Comparison of ENCODE assay signal across 8 cellular contexts in the genomic region with DNA sequence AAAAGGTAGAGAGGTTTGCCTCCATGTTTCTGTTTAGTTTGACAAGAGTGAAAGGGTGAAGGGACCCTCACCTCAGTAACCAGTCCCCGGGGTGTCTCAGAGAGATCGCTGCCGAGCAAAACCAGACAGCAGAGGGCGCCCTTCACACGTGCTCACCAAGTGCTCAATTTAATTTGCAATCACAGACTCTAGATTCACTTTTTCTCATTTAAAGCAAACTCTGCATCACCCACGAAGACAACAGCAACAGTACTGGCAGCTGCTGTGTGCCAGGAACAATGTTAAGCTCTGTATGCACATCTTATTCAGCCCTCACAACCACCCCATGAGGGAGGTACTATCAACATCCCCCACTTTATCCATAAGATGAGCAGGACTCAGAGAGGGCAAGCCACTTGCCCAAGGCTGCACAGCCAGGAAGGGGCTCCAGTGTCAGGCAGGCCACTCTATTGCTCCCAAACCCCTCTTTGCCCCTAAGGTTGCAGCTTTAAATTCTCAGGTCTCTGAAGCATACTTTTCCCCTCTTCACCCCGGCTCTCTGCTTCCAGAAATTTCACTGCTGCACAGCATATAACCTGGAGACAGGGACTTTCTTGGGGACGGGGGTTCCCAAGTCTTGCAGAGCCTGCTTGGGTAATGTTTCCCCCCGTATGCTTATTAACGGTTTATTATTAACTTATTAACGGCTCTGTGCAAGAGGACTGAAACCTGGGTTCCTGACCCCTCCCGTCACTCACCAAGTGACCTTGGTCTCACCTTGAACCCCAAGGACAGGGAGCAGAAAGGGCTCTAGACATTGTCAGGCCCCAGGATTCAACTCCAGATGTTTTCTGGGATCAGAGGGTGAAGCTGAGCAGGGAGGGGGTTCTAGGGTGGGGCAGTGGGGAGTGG.
DNase-seq lines count a peak whose midpoint lies in the region; ATAC-seq and TF ChIP-seq lines count a peak whose summit lies in the region.

No MANE protein-coding gene starts in this region.

- H3K9ac ChIP-seq in trophoblast cell (ENCODE audit: low read length) = no peak overlapping the region

- no peak overlapping the region for H2AFZ ChIP-seq in trophoblast cell (ENCODE audit: insufficient read depth, low read length, poor library complexity)

- H2BK120ac ChIP-seq in trophoblast cell (ENCODE audit: insufficient read depth, low read length, poor library complexity) = no peak overlapping the region

- H4K8ac ChIP-seq in trophoblast cell (ENCODE audit: low read depth, low read length) = no peak overlapping the region

- H3K4me3 ChIP-seq in DOHH2 (ENCODE audit: low read length) (no peak overlapping the region), trophoblast cell (ENCODE audit: low read depth, low read length) (no peak overlapping the region)

- no peaks in the 10 kb centered on the region for H3K9me2 ChIP-seq in DOHH2 (replicated peaks; ENCODE audit: control insufficient read depth, low read length)

- peak overlapping the region; percentile 4 for H3K27ac Mint-ChIP-seq in type B pancreatic cell

- H3K27me3 Mint-ChIP-seq in type B pancreatic cell = peaks cover 20% of the 10 kb centered on the region

- H3K36me3 ChIP-seq in DOHH2 (ENCODE audit: control insufficient read depth, low read length) (no peaks in the 10 kb centered on the region), trophoblast cell (ENCODE audit: control insufficient read depth in 1 of 2, insufficient read depth in 2 of 2, low read length in 2 of 2) (no peaks in the 10 kb centered on the region)

- H3K27ac ChIP-seq in DOHH2 (ENCODE audit: low read depth, low read length) (no peak overlapping the region), trophoblast cell (ENCODE audit: low read depth, low read length) (no peak overlapping the region)

- H3K79me1 ChIP-seq in trophoblast cell (ENCODE audit: low read length) = no peaks in the 10 kb centered on the region

- no peaks in the 10 kb centered on the region for H3K9me3 Mint-ChIP-seq in type B pancreatic cell

- H2BK12ac ChIP-seq in trophoblast cell (ENCODE audit: low read length) = no peak overlapping the region

- no peak overlapping the region for H4K12ac ChIP-seq in trophoblast cell (ENCODE audit: low read depth, low read length)

- H2BK5ac ChIP-seq in trophoblast cell (ENCODE audit: low read depth, low read length, poor library complexity) = no peak overlapping the region

- no peak overlapping the region for H3K4ac ChIP-seq in trophoblast cell (ENCODE audit: low read depth, low read length)

- no peak overlapping the region for H3K23ac ChIP-seq in trophoblast cell (ENCODE audit: low read length)

- peaks cover 5% of the 10 kb centered on the region for H3K4me1 Mint-ChIP-seq in type B pancreatic cell (ENCODE audit: unreplicated experiment)

- H3K4me1 ChIP-seq in DOHH2 (ENCODE audit: control insufficient read depth, low read length) (no peaks in the 10 kb centered on the region), trophoblast cell (ENCODE audit: control insufficient read depth in 1 of 2, insufficient read depth in 2 of 2, low read length in 2 of 2) (no peaks in the 10 kb centered on the region)

- H3K4me2 ChIP-seq in DOHH2 (ENCODE audit: low read length) (no peak overlapping the region), trophoblast cell (ENCODE audit: low read length) (no peak overlapping the region)

- H3K36me3 Mint-ChIP-seq in type B pancreatic cell = no peaks in the 10 kb centered on the region

- no peak overlapping the region for H2AK5ac ChIP-seq in trophoblast cell (ENCODE audit: low read length)

- no peaks in the 10 kb centered on the region; the same call in 1 of the 2 replicates for H3K27me3 ChIP-seq in DOHH2 (ENCODE audit: control insufficient read depth, low read length)
- no peaks in the 10 kb centered on the region for H3K27me3 ChIP-seq in trophoblast cell (ENCODE audit: insufficient read depth, low read length)

- no peaks in the 10 kb centered on the region for H3K79me2 ChIP-seq in DOHH2 (ENCODE audit: control insufficient read depth, low read length)
- H3K79me2 ChIP-seq in trophoblast cell (ENCODE audit: control insufficient read depth, insufficient read depth, low read length, poor library complexity) = no peaks in the 10 kb centered on the region

- WGBS in trophoblast cell (ENCODE audit: extremely low coverage, insufficient coverage, insufficient read length) = no CpG with 5 or more reads among the region's 12 CpGs

- DNase-seq in LHCN-M2 (ENCODE audit: low read depth) = peak; percentile 64
- peak; percentile 6 for DNase-seq in SHP77 treated with DMSO at 0.1 percent for 48 hours (lab: John Stamatoyannopoulos, UW)
- peak; percentile 91 for DNase-seq in activated effector memory CD4-positive, alpha-beta T cell treated with anti-CD3 and anti-CD28 coated beads, Interleukin-2, amount 50 U/mL, for 16 hours
- DNase-seq in germinal center (ENCODE audit: low spot score) = peak; percentile 56
- peak; percentile 53 to 78 for DNase-seq in trophoblast cell
- DNase-seq in type B pancreatic cell (ENCODE audit: extremely low spot score, unreplicated experiment) = peak; percentile 77

- no peak overlapping the region for H3K14ac ChIP-seq in trophoblast cell (ENCODE audit: low read length)

- ATAC-seq in HG02571 (IDR thresholded peaks at IDR 0.05; ENCODE audit: unreplicated experiment) = no peak

- H3K4me3 Mint-ChIP-seq in type B pancreatic cell = no peak overlapping the region

- no peaks in the 10 kb centered on the region for H3K9me3 ChIP-seq in DOHH2 (ENCODE audit: control insufficient read depth, insufficient read depth, low read length)
- no peaks in the 10 kb centered on the region for H3K9me3 ChIP-seq in trophoblast cell (ENCODE audit: insufficient read depth, low read depth, low read length)

- no peak overlapping the region for H3K18ac ChIP-seq in trophoblast cell (ENCODE audit: low read length)

- TF ChIP-seq CTCF in DOHH2 (IDR thresholded peaks at IDR 0.05; ENCODE audit: low read depth, low read length, poor library complexity, severe bottlenecking) = peak; percentile 94
- peak; percentile 92 for TF ChIP-seq CTCF in type B pancreatic cell (conservative IDR thresholded peaks at IDR 0.05)

- no peaks in the 10 kb centered on the region for H4K20me1 ChIP-seq in DOHH2 (ENCODE audit: control insufficient read depth, insufficient read depth, low read depth, low read length)

- H4K91ac ChIP-seq in trophoblast cell (ENCODE audit: low read depth, low read length) = no peak overlapping the region

- no peaks in the 10 kb centered on the region for H3F3A ChIP-seq in DOHH2 (ENCODE audit: control insufficient read depth, insufficient read depth)

Comparison
In these comparisons a context has a peak if more than half of its experiments do, and no peak if none do; other contexts are left out.
1. DNase-seq: peak in every context shown above with its lines; median percentile 91 in activated effector memory CD4-positive, alpha-beta T cell treated with anti-CD3 and anti-CD28 coated beads, Interleukin-2, amount 50 U/mL, for 16 hours; 77 in type B pancreatic cell; 66 in trophoblast cell; 64 in LHCN-M2; 56 in germinal center; 6 in SHP77 treated with DMSO at 0.1 percent for 48 hours.